In the genomic region with DNA sequence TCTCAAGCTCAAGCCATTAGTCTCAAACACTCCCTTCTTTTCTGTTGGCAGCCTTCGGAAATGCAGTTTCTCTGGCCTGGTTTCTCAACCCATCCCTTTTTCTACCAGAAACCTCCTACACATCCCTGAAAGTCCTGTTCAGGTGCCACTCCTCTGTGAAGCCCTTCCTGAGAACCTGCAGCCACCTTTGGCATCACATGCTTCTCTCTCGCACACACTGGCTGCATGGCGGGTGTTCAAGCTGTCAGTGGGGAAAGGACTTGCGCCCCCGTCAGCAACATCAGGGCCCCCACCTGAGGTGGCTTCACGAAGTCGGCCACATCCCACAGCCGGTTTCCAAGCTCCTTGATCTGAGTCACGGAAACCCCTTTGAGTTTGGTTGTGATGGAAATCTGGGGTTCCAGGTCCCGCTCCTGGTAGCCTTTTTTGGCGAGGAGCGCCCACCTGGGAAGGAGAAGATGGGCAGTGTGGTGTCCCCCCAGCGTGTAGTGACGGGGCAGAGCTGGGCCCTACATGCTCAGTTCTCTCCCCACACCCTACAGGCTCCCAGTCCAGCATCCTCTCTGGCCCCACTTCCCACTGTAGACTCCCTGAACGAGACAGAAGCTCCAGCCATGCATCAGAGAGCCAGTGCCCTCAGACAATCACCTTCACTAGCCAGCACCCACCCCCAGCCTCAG, we compare ENCODE assay signal across 12 cellular contexts. TPM values are rescaled to one million over a fixed set of nuclear protein-coding genes. Genes with fewer than 3 reads are reported as not detected.
A peak's percentile ranks its signal among the peaks of the same experiment; 100 is the strongest.
DNase-seq lines count a peak whose midpoint lies in the region; ATAC-seq and TF ChIP-seq lines count a peak whose summit lies in the region.
"Had no signal": no experiment of that assay in that cellular context is flagged by ENCODE, and none has a peak within 500 bp of the region (broad histone marks: within the 10 kb centered on the region; RNA-seq: fewer than 3 reads in every experiment).

No MANE protein-coding gene starts in this region.

- DNase-seq in BE2C = no peak
- peak; percentile 29 for DNase-seq in NCI-H226
- DNase-seq in epidermal melanocyte (ENCODE audit: insufficient read length, low spot score) = peak; percentile 5
- DNase-seq in neuronal stem cell (ENCODE audit: low spot score) = no peak
- DNase-seq in NK-92 (lab: John Stamatoyannopoulos, UW; ENCODE audit: unreplicated experiment) = no peak
- no peak for DNase-seq in occipital lobe (lab: John Stamatoyannopoulos, UW)
- DNase-seq in UCSD-AML1 (lab: John Stamatoyannopoulos, UW; ENCODE audit: unreplicated experiment) = no peak
- DNase-seq: NCI-H2081 treated with DMSO at 0.1 percent for 48 hours, T-cell had no signal

- H2BK5ac ChIP-seq in neuronal stem cell (ENCODE audit: low read length) = no peak overlapping the region

- peak overlapping the region; percentile 71 for H3K18ac ChIP-seq in neuronal stem cell (ENCODE audit: low read length)

- peak overlapping the region; percentile 87 for H2BK120ac ChIP-seq in neuronal stem cell (ENCODE audit: low read depth, low read length)

- H3K9ac ChIP-seq in neuronal stem cell (ENCODE audit: low read depth, low read length, poor library complexity) = no peak overlapping the region

- H3K4me2 ChIP-seq in neuronal stem cell (ENCODE audit: insufficient read depth, low read length, poor library complexity, severe bottlenecking) = no peak overlapping the region

- peak overlapping the region; percentile 60 for H3K4me3 ChIP-seq in BE2C (ENCODE audit: low read depth, low read length)
- H3K4me3 ChIP-seq in neuronal stem cell (ENCODE audit: low read length in 2 of 2) = no peak overlapping the region
- H3K4me3 ChIP-seq: left lung had no signal

- no peak overlapping the region for H4K8ac ChIP-seq in neuronal stem cell (ENCODE audit: low read depth, low read length)

- H3K27me3 ChIP-seq in BE2C (no peaks in the 10 kb centered on the region), neuronal stem cell (ENCODE audit: control insufficient read depth in 3 of 3, insufficient read depth in 3 of 3, low read depth in 1 of 3, low read length in 3 of 3) (peaks cover 0 to 17% (median 0%) of the 10 kb centered on the region in 3 experiments)

- H3K4ac ChIP-seq in neuronal stem cell (ENCODE audit: low read length) = no peak overlapping the region

- no peaks in the 10 kb centered on the region for H3K79me1 ChIP-seq in neuronal stem cell (ENCODE audit: low read depth, low read length)

- peak overlapping the region; percentile 96 for H2AK5ac ChIP-seq in neuronal stem cell (ENCODE audit: low read depth, low read length)

- peaks cover 7% of the 10 kb centered on the region for H3K4me1 ChIP-seq in BE2C
- peaks cover 12 to 15% of the 10 kb centered on the region in 2 donors for H3K4me1 ChIP-seq in neuronal stem cell (ENCODE audit: control insufficient read depth in 2 of 2, insufficient read depth in 1 of 2, low read depth in 1 of 2, low read length in 2 of 2)

- H3K9me3 ChIP-seq in BE2C = no peaks in the 10 kb centered on the region
- no peaks in the 10 kb centered on the region for H3K9me3 ChIP-seq in neuronal stem cell (replicated peaks in 1 of 2; ENCODE audit: control insufficient read depth in 2 of 2, insufficient read depth in 1 of 2, low read depth in 1 of 2, low read length in 2 of 2)
- H3K9me3 ChIP-seq: left lung had no signal

- ATAC-seq in GM21723 (IDR thresholded peaks at IDR 0.05; ENCODE audit: unreplicated experiment) = no peak
- ATAC-seq: activated CD4-positive, CD25-positive, alpha-beta regulatory T cell treated with anti-CD3 and anti-CD28 coated beads, Interleukin-2, amount 50 U/mL, for 24 hours; T-cell had no signal

- no peak overlapping the region for H2BK15ac ChIP-seq in neuronal stem cell (ENCODE audit: low read length)

- H3K23ac ChIP-seq in neuronal stem cell (ENCODE audit: low read depth, low read length, poor library complexity) = peak overlapping the region; percentile 89

- H3K36me3 ChIP-seq in BE2C (no peaks in the 10 kb centered on the region), neuronal stem cell (replicated peaks in 1 of 2; ENCODE audit: control insufficient read depth in 2 of 2, insufficient read depth in 2 of 2, low read length in 2 of 2) (no peaks in the 10 kb centered on the region)
- H3K36me3 ChIP-seq: left lung had no signal

- peak overlapping the region; percentile 64 for H2AFZ ChIP-seq in neuronal stem cell (ENCODE audit: low read length)

- no peak overlapping the region for H2BK12ac ChIP-seq in neuronal stem cell (ENCODE audit: low read length)

- peak overlapping the region; percentile 21 for H3K14ac ChIP-seq in neuronal stem cell (ENCODE audit: low read length)

- no CpG with 5 or more reads among the region's 15 CpGs for WGBS in neuronal stem cell (ENCODE audit: extremely low coverage in 2 of 2, insufficient read length in 2 of 2, insufficient replicate concordance in 1 of 2), 2 donors

- no peak overlapping the region for H3K27ac ChIP-seq in neuronal stem cell (replicated peaks; ENCODE audit: low read length)
- H3K27ac ChIP-seq: left lung had no signal

- no peak overlapping the region for H4K91ac ChIP-seq in neuronal stem cell (ENCODE audit: low read depth, low read length, poor library complexity)

- no peak for TF ChIP-seq CTCF in BE2C (IDR thresholded peaks at IDR 0.05; ENCODE audit: low read depth, low read length)

RNA-seq across cellular contexts. Expression of a gene that starts 1.8 kb away (rescaled TPM):
- polyA plus RNA-seq in BE2C (2012; ENCODE audit: insufficient read depth, insufficient read length, low read depth) = 0.23 TPM
- not detected for polyA plus RNA-seq in neuronal stem cell (2013, experiment 1 of 2)
- polyA plus RNA-seq in neuronal stem cell (2013, experiment 2 of 2) = 0.01 TPM
- not detected for total RNA-seq in occipital lobe

RNA-seq across cellular contexts. Expression of a gene that starts 11.6 kb away (rescaled TPM):
- 4.4 TPM for polyA plus RNA-seq in BE2C (2012; ENCODE audit: insufficient read depth, insufficient read length, low read depth)
- polyA plus RNA-seq in neuronal stem cell (2013, experiment 1 of 2) = 0.18 TPM
- 0.24 TPM for polyA plus RNA-seq in neuronal stem cell (2013, experiment 2 of 2)
- total RNA-seq in occipital lobe = 1.4 TPM

RNA-seq across cellular contexts. Expression of a gene that starts 29.0 kb away (rescaled TPM):
- 11.2 TPM for polyA plus RNA-seq in BE2C (2012; ENCODE audit: insufficient read depth, insufficient read length, low read depth)
- polyA plus RNA-seq in neuronal stem cell (2013, experiment 1 of 2) = 0.43 TPM
- polyA plus RNA-seq in neuronal stem cell (2013, experiment 2 of 2) = 0.53 TPM
- total RNA-seq in occipital lobe = not detected

RNA-seq across cellular contexts. Expression of a gene that starts 42.1 kb away (rescaled TPM):
- 136 TPM for polyA plus RNA-seq in BE2C (2012; ENCODE audit: insufficient read depth, insufficient read length, low read depth)
- polyA plus RNA-seq in neuronal stem cell (2013, experiment 1 of 2) = 26.5 TPM
- 28.4 TPM for polyA plus RNA-seq in neuronal stem cell (2013, experiment 2 of 2)
- total RNA-seq in occipital lobe = 21.8 TPM

Comparison
In these comparisons a context has a peak if more than half of its experiments do, and no peak if none do; other contexts are left out.
1. DNase-seq: peak in NCI-H226 (single experiment) and epidermal melanocyte (single experiment); none in BE2C (single experiment), neuronal stem cell (single experiment), NK-92 (single experiment), occipital lobe (single experiment) and UCSD-AML1 (single experiment).